In the genomic region with DNA sequence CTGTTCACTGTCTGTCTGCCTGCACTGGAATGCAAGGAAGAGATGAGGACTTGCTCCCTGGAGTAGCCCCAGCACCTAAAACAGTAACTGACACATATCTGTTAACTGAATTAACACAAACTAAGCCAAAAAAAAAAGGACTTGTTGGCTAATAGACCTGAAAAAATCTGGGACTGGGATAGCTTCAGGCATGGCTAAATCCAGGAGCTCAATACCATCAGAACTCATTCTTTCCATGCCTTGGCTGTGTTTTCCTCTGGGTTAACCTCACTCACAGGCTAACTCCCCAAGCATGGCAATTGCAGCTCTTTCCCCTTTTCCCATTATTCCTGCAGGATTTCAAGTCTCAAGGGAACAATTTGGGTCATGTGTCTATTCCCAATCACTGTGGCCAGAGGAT, we compare ENCODE assay signal across 26 cellular contexts. TPM values are rescaled to one million over a fixed set of nuclear protein-coding genes. Genes with fewer than 3 reads are reported as not detected.
DNase-seq lines count a peak whose midpoint lies in the region; ATAC-seq, FAIRE-seq and TF ChIP-seq lines count a peak whose summit lies in the region.
"Had no signal": no experiment of that assay in that cellular context is flagged by ENCODE, and none has a peak within 500 bp of the region (broad histone marks: within the 10 kb centered on the region; RNA-seq: fewer than 3 reads in every experiment).

No MANE protein-coding gene starts in this region.

- FAIRE-seq in HepG2 (lab: Jason Lieb, UNC) = no peak
- FAIRE-seq: A549, D721Med, GM12891, GM19239 had no signal

- CTCF ChIA-PET in HepG2 (lab: Yijun Ruan, JAX; ENCODE audit: low intra/inter-chr PET ratio, low total read pairs) = no interaction called here

- no peak for TF ChIP-seq CTCF in HepG2 (CRISPR knock-in tag; IDR thresholded peaks at IDR 0.05)
- no peak for TF ChIP-seq CTCF in right lobe of liver (IDR thresholded peaks at IDR 0.05)

- DNase-seq in HepG2 (ENCODE audit: low spot score) = no peak
- DNase-seq in right lobe of liver = no peak
- DNase-seq in adipocyte (ENCODE audit: low read depth) = no peak
- peak; percentile 66 to 89 for DNase-seq in trophoblast cell
- no peak for DNase-seq in NK-92 treated with Interleukin-12 subunit alpha and Interleukin-12 subunit beta, amount 100 ng/mL, for 24 hours (lab: John Stamatoyannopoulos, UW)
- DNase-seq in DMS114 treated with DMSO at 0.1 percent for 48 hours (lab: John Stamatoyannopoulos, UW; ENCODE audit: unreplicated experiment) = no peak
- DNase-seq: AML-193; Caco-2; Calu3; CD4-positive, alpha-beta T cell; CD8-positive, alpha-beta T cell; DMS153; DMS53; DMS79; DND-41; EL; GDM1 had no signal

- no peak overlapping the region for H4K91ac ChIP-seq in trophoblast cell (ENCODE audit: low read depth, low read length)

- H3K79me1 ChIP-seq in trophoblast cell (ENCODE audit: low read length) = no peaks in the 10 kb centered on the region

- no peak overlapping the region for H2BK5ac ChIP-seq in trophoblast cell (ENCODE audit: low read depth, low read length, poor library complexity)

- POLR2A ChIA-PET in HepG2 (lab: Yijun Ruan, JAX) = no interaction called here

- H3K27me3 ChIP-seq in HepG2 (ENCODE audit: control insufficient read depth in 1 of 2, insufficient read depth in 2 of 2, low read length in 2 of 2) = peaks cover 4 to 28% of the 10 kb centered on the region in 2 experiments; a peak in 3 of 5 replicates
- H3K27me3 ChIP-seq in right lobe of liver = no peaks in the 10 kb centered on the region
- peaks cover 22% of the 10 kb centered on the region for H3K27me3 ChIP-seq in adipocyte (replicated peaks; ENCODE audit: control insufficient read depth, insufficient read depth, low read length)
- no peaks in the 10 kb centered on the region for H3K27me3 ChIP-seq in trophoblast cell (ENCODE audit: insufficient read depth, low read length)
- peaks cover 0 to 2% (median 0%) of the 10 kb centered on the region in 5 donors for H3K27me3 ChIP-seq in subcutaneous abdominal adipose tissue (ENCODE audit: control insufficient read depth in 5 of 5, insufficient read depth in 4 of 5, low read length in 5 of 5)
- H3K27me3 ChIP-seq: BLaER1 treated with 17β-estradiol and CSF1 and Interleukin-3, amounts not matched to agents 10 nM and 100 nM had no signal

- H3K4me3 ChIP-seq in HepG2 (replicated peaks in 1 of 3; ENCODE audit: insufficient read depth in 1 of 3, low read depth in 2 of 3, low read length in 3 of 3) (no peak overlapping the region), right lobe of liver (no peak overlapping the region), adipocyte (ENCODE audit: low read length) (no peak overlapping the region), trophoblast cell (ENCODE audit: low read depth, low read length) (no peak overlapping the region), subcutaneous abdominal adipose tissue (ENCODE audit: low read depth in 1 of 5, low read length in 5 of 5) (peak overlapping the region in 1 of 5 donors; percentile 25)
- H3K4me3 ChIP-seq: A549; BLaER1 treated with 17β-estradiol and CSF1 and Interleukin-3, amounts not matched to agents 10 nM and 100 nM had no signal

- H4K12ac ChIP-seq in trophoblast cell (ENCODE audit: low read depth, low read length) = no peak overlapping the region

- no peaks in the 10 kb centered on the region for H3K79me2 ChIP-seq in HepG2 (ENCODE audit: insufficient read depth, low read length)
- no peaks in the 10 kb centered on the region for H3K79me2 ChIP-seq in trophoblast cell (ENCODE audit: control insufficient read depth, insufficient read depth, low read length, poor library complexity)

- no peak overlapping the region for H2AK5ac ChIP-seq in trophoblast cell (ENCODE audit: low read length)

- H3K36me3 ChIP-seq in HepG2 (replicated peaks in 1 of 2; ENCODE audit: control insufficient read depth in 1 of 2, insufficient read depth in 2 of 2, low read length in 2 of 2) (no peaks in the 10 kb centered on the region), right lobe of liver (no peaks in the 10 kb centered on the region), adipocyte (ENCODE audit: control insufficient read depth, insufficient read depth, low read length, severe bottlenecking) (no peaks in the 10 kb centered on the region), trophoblast cell (ENCODE audit: control insufficient read depth in 1 of 2, insufficient read depth in 2 of 2, low read length in 2 of 2) (no peaks in the 10 kb centered on the region), subcutaneous abdominal adipose tissue (ENCODE audit: control insufficient read depth in 5 of 5, insufficient read depth in 5 of 5, low read length in 5 of 5) (no peaks in the 10 kb centered on the region)
- H3K36me3 ChIP-seq: BLaER1 treated with 17β-estradiol and CSF1 and Interleukin-3, amounts not matched to agents 10 nM and 100 nM had no signal

- BruUV-seq in HepG2 (replicated peaks; lab: Mats Ljungman, UMichigan) = no TSS peak

- in situ Hi-C loops in HepG2 (cut with HindIII; ENCODE audit: extremely low pct_ligation_motif_present, low pct_unique_long_range_greater_than_20kb) = no loop called here

- no peak overlapping the region for H4K8ac ChIP-seq in trophoblast cell (ENCODE audit: low read depth, low read length)

- H3K4ac ChIP-seq in trophoblast cell (ENCODE audit: low read depth, low read length) = no peak overlapping the region

- TF ChIP-seq EP300 in HepG2 (IDR thresholded peaks at IDR 0.05; ENCODE audit: low read depth in 2 of 2, low read length in 2 of 2) (no peak), HepG2 (CRISPR knock-in tag; IDR thresholded peaks at IDR 0.05; ENCODE audit: borderline replicate concordance) (no peak)

- H2BK120ac ChIP-seq in trophoblast cell (ENCODE audit: insufficient read depth, low read length, poor library complexity) = no peak overlapping the region

- H2BK12ac ChIP-seq in trophoblast cell (ENCODE audit: low read length) = no peak overlapping the region

- H2AFZ ChIP-seq in HepG2 (ENCODE audit: low read length) = no peak overlapping the region
- no peak overlapping the region for H2AFZ ChIP-seq in trophoblast cell (ENCODE audit: insufficient read depth, low read length, poor library complexity)

- no peak for TF ChIP-seq POLR2A in HepG2 (IDR thresholded peaks at IDR 0.05; ENCODE audit: insufficient read depth in 1 of 2, low read depth in 2 of 2, low read length in 2 of 2)
- TF ChIP-seq POLR2A in right lobe of liver (IDR thresholded peaks at IDR 0.05) = no peak

- H3K4me1 ChIP-seq in HepG2 (ENCODE audit: insufficient read depth, low read length) = no peaks in the 10 kb centered on the region
- H3K4me1 ChIP-seq in right lobe of liver = no peaks in the 10 kb centered on the region
- peaks cover 25% of the 10 kb centered on the region for H3K4me1 ChIP-seq in adipocyte (ENCODE audit: control insufficient read depth, insufficient read depth, low read length)
- H3K4me1 ChIP-seq in trophoblast cell (ENCODE audit: control insufficient read depth in 1 of 2, insufficient read depth in 2 of 2, low read length in 2 of 2) = peaks cover 0 to 5% of the 10 kb centered on the region in 2 experiments
- peaks cover 0 to 25% (median 20%) of the 10 kb centered on the region in 5 donors for H3K4me1 ChIP-seq in subcutaneous abdominal adipose tissue (ENCODE audit: control insufficient read depth in 5 of 5, insufficient read depth in 5 of 5, low read length in 5 of 5)

- intact Hi-C loops in HepG2 (cut with micrococcal nuclease; ENCODE audit: unreplicated experiment) (no loop called here), right lobe of liver (cut with DNase I) (no loop called here)

- H4K20me1 ChIP-seq in HepG2 (ENCODE audit: insufficient read depth, low read length) = no peaks in the 10 kb centered on the region
- H4K20me1 ChIP-seq: BLaER1 treated with 17β-estradiol and CSF1 and Interleukin-3, amounts not matched to agents 10 nM and 100 nM had no signal

- no peak for ATAC-seq in HepG2
- no peak for ATAC-seq in right lobe of liver
- ATAC-seq in GM21447 (IDR thresholded peaks at IDR 0.05; ENCODE audit: unreplicated experiment) = no peak
- ATAC-seq: A549; CD8-positive, alpha-beta T cell had no signal

- H3K27ac ChIP-seq in HepG2 (ENCODE audit: extremely low read length, insufficient read depth, low read length) (no peak overlapping the region), right lobe of liver (no peak overlapping the region), trophoblast cell (ENCODE audit: low read depth, low read length) (no peak overlapping the region), subcutaneous abdominal adipose tissue (ENCODE audit: low read depth, low read length) (peak overlapping the region; percentile 44)
- H3K27ac ChIP-seq: 22Rv1; BLaER1 treated with 17β-estradiol and CSF1 and Interleukin-3, amounts not matched to agents 10 nM and 100 nM; C4-2B had no signal

- H3K9ac ChIP-seq in HepG2 (ENCODE audit: insufficient read depth, low read depth, low read length) (no peak overlapping the region), adipocyte (ENCODE audit: low read length) (peak overlapping the region; percentile 57), trophoblast cell (ENCODE audit: low read length) (no peak overlapping the region), subcutaneous abdominal adipose tissue (ENCODE audit: low read length in 5 of 5) (no peak overlapping the region)
- H3K9ac ChIP-seq: BLaER1 treated with 17β-estradiol and CSF1 and Interleukin-3, amounts not matched to agents 10 nM and 100 nM had no signal

- no peak overlapping the region for H3K23ac ChIP-seq in trophoblast cell (ENCODE audit: low read length)

- H3K4me2 ChIP-seq in HepG2 (ENCODE audit: low read depth, low read length) (no peak overlapping the region), trophoblast cell (ENCODE audit: low read length) (no peak overlapping the region)
- H3K4me2 ChIP-seq: A549 had no signal

- TF ChIP-seq RAD21 in HepG2 (CRISPR knock-in tag; IDR thresholded peaks at IDR 0.05) = no peak

- H3K18ac ChIP-seq in trophoblast cell (ENCODE audit: low read length) = no peak overlapping the region

- H3K9me3 ChIP-seq in HepG2 (ENCODE audit: low read length) (no peaks in the 10 kb centered on the region), right lobe of liver (no peaks in the 10 kb centered on the region), adipocyte (ENCODE audit: control insufficient read depth, low read length) (no peaks in the 10 kb centered on the region), trophoblast cell (ENCODE audit: insufficient read depth, low read depth, low read length) (peaks cover 4% of the 10 kb centered on the region), subcutaneous abdominal adipose tissue (ENCODE audit: control insufficient read depth in 5 of 5, low read length in 5 of 5) (no peaks in the 10 kb centered on the region)
- H3K9me3 ChIP-seq: A549; BLaER1 treated with 17β-estradiol and CSF1 and Interleukin-3, amounts not matched to agents 10 nM and 100 nM; Caco-2 had no signal

- H3K14ac ChIP-seq in trophoblast cell (ENCODE audit: low read length) = no peak overlapping the region

RNA-seq across cellular contexts. Expression of a gene that starts 21.6 kb away (rescaled TPM):
- total RNA-seq in HepG2 (2016; rRNA removed; fragmentation: Illumina TruSeq; extraction: Trizol) (60.8 and 89.4 TPM in 2 replicates), right lobe of liver (10 to 100 TPM; 23.4 to 30.0 (median 26.9) TPM)
- 12.9 and 14.8 TPM in 2 replicates for total RNA-seq in HepG2 (2016; cell fraction: cytosol; rRNA removed; fragmentation: Illumina TruSeq; extraction: Trizol; ENCODE audit: low read depth)
- total RNA-seq in HepG2 (2016; cell fraction: insoluble cytoplasmic fraction; rRNA removed; fragmentation: Illumina TruSeq; extraction: Trizol) = 57.7 and 87.7 TPM in 2 replicates
- total RNA-seq in HepG2 (2016; cell fraction: membrane; rRNA removed; fragmentation: Illumina TruSeq; extraction: Trizol) = 22.8 and 23.2 TPM in 2 replicates
- 61.8 and 69.9 TPM in 2 replicates for total RNA-seq in HepG2 (2016; cell fraction: nucleus; rRNA removed; fragmentation: Illumina TruSeq; extraction: Trizol)
- polyA plus RNA-seq in HepG2 (2011; rRNA removed) = 44.0 and 44.6 TPM in 2 replicates
- polyA plus RNA-seq in HepG2 (2011; cell fraction: cytosol; rRNA removed) = 26.6 and 34.6 TPM in 2 replicates
- 49.9 and 56.4 TPM in 2 replicates for polyA plus RNA-seq in HepG2 (2011; cell fraction: nucleus; rRNA removed)
- polyA plus RNA-seq in HepG2 (2012) = 42.2 and 43.8 TPM in 2 replicates
- 1.1 TPM in 2 replicates for polyA plus RNA-seq in HepG2 (2016; cell fraction: cytosol; fragmentation: Illumina TruSeq; extraction: Trizol; ENCODE audit: low read depth)
- 38.0 and 39.6 TPM in 2 replicates for polyA plus RNA-seq in HepG2 (2016; cell fraction: insoluble cytoplasmic fraction; fragmentation: Illumina TruSeq; extraction: Trizol; ENCODE audit: low read depth)
- 3.0 and 3.5 TPM in 2 replicates for polyA plus RNA-seq in HepG2 (2016; cell fraction: membrane; fragmentation: Illumina TruSeq; extraction: Trizol; ENCODE audit: low read depth)
- polyA plus RNA-seq in HepG2 (2016; cell fraction: nucleus; fragmentation: Illumina TruSeq; extraction: Trizol; ENCODE audit: insufficient read depth, low read depth) = 60.6 and 68.6 TPM in 2 replicates
- 69.3 and 130 TPM in 2 replicates for polyA minus RNA-seq in HepG2 (2011; rRNA and poly(A)+ RNA removed; ENCODE audit: low replicate concordance)
- 69.6 and 83.1 TPM in 2 replicates for polyA minus RNA-seq in HepG2 (2011; cell fraction: cytosol; rRNA and poly(A)+ RNA removed)
- polyA minus RNA-seq in HepG2 (2011; cell fraction: nucleus; rRNA and poly(A)+ RNA removed) = 96.2 and 117 TPM in 2 replicates
- 11.8 and 12.1 TPM in 2 replicates for polyA plus RNA-seq in trophoblast cell (2013)

Comparison
In these comparisons a context has a peak if more than half of its experiments do, and no peak if none do; other contexts are left out.
1. DNase-seq: peak in trophoblast cell (2 of 2); none in HepG2 (single experiment), right lobe of liver (0 of 3), adipocyte (single experiment), NK-92 treated with Interleukin-12 subunit alpha and Interleukin-12 subunit beta, amount 100 ng/mL, for 24 hours (single experiment) and DMS114 treated with DMSO at 0.1 percent for 48 hours (single experiment).